ENCODE assay signal across 13 cellular contexts in genomic region chr19:710767-711166, GRCh38. TPM values are rescaled to one million over a fixed set of nuclear protein-coding genes. Genes with fewer than 3 reads are reported as not detected.
A peak's percentile ranks its signal among the peaks of the same experiment; 100 is the strongest.
DNase-seq lines count a peak whose midpoint lies in the region; ATAC-seq and TF ChIP-seq lines count a peak whose summit lies in the region.
"Had no signal": no experiment of that assay in that cellular context is flagged by ENCODE, and none has a peak within 500 bp of the region (broad histone marks: within the 10 kb centered on the region; RNA-seq: fewer than 3 reads in every experiment).

No MANE protein-coding gene starts in this region.

- no peak for TF ChIP-seq POLR2A in spleen (IDR thresholded peaks at IDR 0.05)

- H3K27me3 ChIP-seq in H9 (ENCODE audit: insufficient read depth, low read length): no peaks in the 10 kb centered on the region
- peaks cover 2% of the 10 kb centered on the region for H3K27me3 ChIP-seq in layer of hippocampus (ENCODE audit: control insufficient read depth, insufficient read depth, low read length)
- H3K27me3 ChIP-seq in spleen (replicated peaks in 1 of 7): peaks cover 0 to 44% (median 21%) of the 10 kb centered on the region in 7 donors

- no peak overlapping the region for H2BK5ac ChIP-seq in H9 (ENCODE audit: insufficient read length, low read length)

- no peaks in the 10 kb centered on the region for H3K79me2 ChIP-seq in H9 (ENCODE audit: insufficient read depth, low read length)

- H3K14ac ChIP-seq in H9 (ENCODE audit: insufficient read depth, low read length): no peak overlapping the region

- no peak overlapping the region for H3K4me2 ChIP-seq in H9 (ENCODE audit: insufficient read depth, insufficient read length, low read length)

- no peak overlapping the region for H2AK5ac ChIP-seq in H9 (ENCODE audit: insufficient read length, low read length)

- H2BK20ac ChIP-seq in H9 (ENCODE audit: low read depth, low read length, poor library complexity, severe bottlenecking): no peak overlapping the region

- no peak overlapping the region for H3K56ac ChIP-seq in H9 (ENCODE audit: insufficient read length, low read depth, low read length)

- no peak overlapping the region for H3K23ac ChIP-seq in H9 (ENCODE audit: insufficient read length, low read depth, low read length)

- no peak overlapping the region for H2AFZ ChIP-seq in H9 (ENCODE audit: low read length)

- H3T11ph ChIP-seq in H9 (ENCODE audit: low read length): no peak overlapping the region

- H3K4me3 ChIP-seq in spleen: peak overlapping the region in 1 of 8 donors; percentile 74

- no peaks in the 10 kb centered on the region; the same call in 1 of the 2 replicates for H3K4me1 ChIP-seq in H9 (ENCODE audit: insufficient read depth, low read length)
- H3K4me1 ChIP-seq in spleen: peaks cover 0 to 33% (median 15%) of the 10 kb centered on the region in 6 donors

- intact Hi-C loops in spleen (cut with DNase I; ENCODE audit: low total_unique reads): no loop called here

- no peak for ATAC-seq in HG02642 (IDR thresholded peaks at IDR 0.05; ENCODE audit: poor library complexity, unreplicated experiment)
- ATAC-seq: activated T-helper 17 cell treated with anti-CD3 and anti-CD28 coated beads, Interleukin-2, amount 50 U/mL, for 72 hours; naive thymus-derived CD4-positive, alpha-beta T cell had no signal

- H3K9me3 ChIP-seq in H9 (ENCODE audit: control insufficient read depth, low read depth, low read length) (no peaks in the 10 kb centered on the region), spleen (peaks cover 0 to 16% (median 7%) of the 10 kb centered on the region in 8 donors)

- peaks cover 7 to 11% (median 10%) of the 10 kb centered on the region in 3 experiments for H3K36me3 Mint-ChIP-seq in H9 (ENCODE audit: insufficient read depth in 1 of 3, low read depth in 3 of 3)
- H3K36me3 Mint-ChIP-seq in activated T-cell treated with anti-CD3 and anti-CD28 coated beads, Interleukin-2, amount 50 U/mL, for 24 hours (ENCODE audit: low read depth): no peaks in the 10 kb centered on the region
- H3K36me3 Mint-ChIP-seq: IgD-negative memory B cell had no signal

- no peak overlapping the region for H4K8ac ChIP-seq in H9 (replicated peaks; ENCODE audit: insufficient read length, low read depth, low read length)

- H3K4ac ChIP-seq in H9 (ENCODE audit: low read depth, low read length): no peak overlapping the region

- H3K4me1 Mint-ChIP-seq in H9: peaks cover 9 to 11% of the 10 kb centered on the region in 2 experiments
- no peaks in the 10 kb centered on the region for H3K4me1 Mint-ChIP-seq in activated T-cell treated with anti-CD3 and anti-CD28 coated beads, Interleukin-2, amount 50 U/mL, for 24 hours (ENCODE audit: low read depth)
- H3K4me1 Mint-ChIP-seq: activated T-helper 17 cell treated with anti-CD3 and anti-CD28 coated beads, Interleukin-2, amount 50 U/mL, for 72 hours had no signal

- peaks cover 12 to 15% of the 10 kb centered on the region in 2 experiments for H3K9me3 Mint-ChIP-seq in H9
- peaks cover 7% of the 10 kb centered on the region for H3K9me3 Mint-ChIP-seq in activated T-cell treated with anti-CD3 and anti-CD28 coated beads, Interleukin-2, amount 50 U/mL, for 24 hours

- no CpG with 5 or more reads among the region's 21 CpGs for WGBS in H9 (ENCODE audit: extremely low coverage, insufficient read length, low lambda C conversion rate)
- WGBS in spleen, 5 donors: 68 to 85% (median 79%) methylated on average over 21 of the region's 21 CpGs

- no peak overlapping the region for H4K91ac ChIP-seq in H9 (ENCODE audit: insufficient read length, low read depth, low read length)

- H2BK12ac ChIP-seq in H9 (ENCODE audit: insufficient read length, low read depth, low read length): no peak overlapping the region

- H3K36me3 ChIP-seq in spleen: peaks cover 0 to 6% (median 0%) of the 10 kb centered on the region in 6 donors

- H3K27me3 Mint-ChIP-seq in H9 (ENCODE audit: low read depth): peaks cover 16% of the 10 kb centered on the region
- peaks cover 47% of the 10 kb centered on the region for H3K27me3 Mint-ChIP-seq in activated T-cell treated with anti-CD3 and anti-CD28 coated beads, Interleukin-2, amount 50 U/mL, for 24 hours

- H3K23me2 ChIP-seq in H9 (ENCODE audit: insufficient read length, low read depth, low read length, poor library complexity, severe bottlenecking): peaks cover 8% of the 10 kb centered on the region

- H4K20me1 ChIP-seq in H9 (ENCODE audit: control insufficient read depth, insufficient read depth, insufficient read length): no peaks in the 10 kb centered on the region

- H3K79me1 ChIP-seq in H9 (ENCODE audit: insufficient read depth, low read depth, low read length, poor library complexity, severe bottlenecking): no peaks in the 10 kb centered on the region

- H3K27ac ChIP-seq in H9 (ENCODE audit: insufficient read length, low read depth, low read length) (no peak overlapping the region), layer of hippocampus (ENCODE audit: low read depth, low read length) (peak overlapping the region; percentile 77), spleen (peak overlapping the region in 6 of 8 donors; percentile 14 to 83 (median 72))

- no peak for TF ChIP-seq CTCF in H9 (conservative IDR thresholded peaks at IDR 0.05)
- no peak for TF ChIP-seq CTCF in spleen (IDR thresholded peaks at IDR 0.05 in 8 of 11, conservative IDR thresholded peaks at IDR 0.05 in 3 of 11)

- peak overlapping the region; percentile 33 to 39; a peak in 4 of 5 replicates for H3K4me3 Mint-ChIP-seq in H9
- H3K4me3 Mint-ChIP-seq in activated T-cell treated with anti-CD3 and anti-CD28 coated beads, Interleukin-2, amount 50 U/mL, for 24 hours: no peak overlapping the region
- H3K4me3 Mint-ChIP-seq: activated T-helper 17 cell treated with anti-CD3 and anti-CD28 coated beads, Interleukin-2, amount 50 U/mL, for 72 hours had no signal

- H3K9ac ChIP-seq in H9 (ENCODE audit: extremely low read depth, insufficient read length, low read length): no peak overlapping the region

- no peak overlapping the region for H3K18ac ChIP-seq in H9 (ENCODE audit: insufficient read length, low read depth, low read length)

- H3K27ac Mint-ChIP-seq in H9: 0 out of 7 replicates have a peak overlapping the region, but pooled peaks of 1 of the 3 experiments have one; percentile 44
- H3K27ac Mint-ChIP-seq in activated T-cell treated with anti-CD3 and anti-CD28 coated beads, Interleukin-2, amount 50 U/mL, for 24 hours: no peak overlapping the region
- H3K27ac Mint-ChIP-seq: activated T-helper 17 cell treated with anti-CD3 and anti-CD28 coated beads, Interleukin-2, amount 50 U/mL, for 72 hours; IgD-negative memory B cell; naive thymus-derived CD4-positive, alpha-beta T cell had no signal

- H2BK15ac ChIP-seq in H9 (ENCODE audit: low read depth, low read length): no peak overlapping the region

- no peak for DNase-seq in H9
- peak; percentile 86 for DNase-seq in astrocyte of the hippocampus (ENCODE audit: low read depth, low spot score)
- DNase-seq in spleen: no peak
- no peak for DNase-seq in activated T-cell treated with anti-CD3 and anti-CD28 coated beads, Interleukin-2, amount 50 U/mL, for 24 hours
- no peak for DNase-seq in OCI-M1 (lab: John Stamatoyannopoulos, UW)
- DNase-seq in DMS153 treated with DMSO at 0.1 percent for 48 hours (lab: John Stamatoyannopoulos, UW; ENCODE audit: unreplicated experiment): no peak
- DNase-seq: activated CD4-positive, alpha-beta T cell treated with anti-CD3 and anti-CD28 coated beads for 4 hours; naive thymus-derived CD4-positive, alpha-beta T cell; NCI-H1694 treated with DMSO at 0.1 percent for 48 hours had no signal

- H4K5ac ChIP-seq in H9 (ENCODE audit: insufficient read length, low read depth, low read length): no peak overlapping the region

- no peak overlapping the region for H2BK120ac ChIP-seq in H9 (ENCODE audit: low read depth, low read length, poor library complexity, severe bottlenecking)

RNA-seq across cellular contexts. Expression of gene PALM, which starts 2.0 kb away (rescaled TPM):
- total RNA-seq in H9 (2021): 18.5 and 23.6 TPM in 2 replicates
- total RNA-seq in spleen: 10 to 100 TPM; 19.9 to 80.1 (median 30.0) TPM
- polyA plus RNA-seq in spleen: 10 to 100 TPM in 1 of 3 donors, 1 to 10 TPM in 2; 6.0 to 24.1 (median 7.0) TPM
- polyA plus RNA-seq: IgD-negative memory B cell; naive thymus-derived CD4-positive, alpha-beta T cell had no signal

RNA-seq across cellular contexts. Expression of gene PRSS57, which starts 15.5 kb away (rescaled TPM):
- total RNA-seq in H9 (2021): 0.22 TPM in 1 of 2 replicates, not detected in the other
- total RNA-seq in spleen: 1 to 10 TPM in 2 of 7 donors, under 1 TPM in 3, not detected in 2; 0.46 to 2.5 (median 0.60) TPM
- polyA plus RNA-seq in spleen: under 1 TPM; 0.24 to 0.70 (median 0.27) TPM
- total RNA-seq: activated T-helper 17 cell treated with anti-CD3 and anti-CD28 coated beads, Interleukin-2, amount 50 U/mL, for 72 hours had no signal
- polyA plus RNA-seq: IgD-negative memory B cell; naive thymus-derived CD4-positive, alpha-beta T cell had no signal

RNA-seq across cellular contexts. Expression of gene FSTL3, which starts 34.6 kb away (rescaled TPM):
- 6.8 and 9.1 TPM in 2 replicates for total RNA-seq in H9 (2021)
- 10 to 100 TPM; 11.5 to 43.4 (median 16.6) TPM for total RNA-seq in spleen
- 10 to 100 TPM in 2 of 3 donors, 1 to 10 TPM in 1; 5.6 to 31.2 (median 10.9) TPM for polyA plus RNA-seq in spleen

RNA-seq across cellular contexts. Expression of gene MISP, which starts 40.1 kb away (rescaled TPM):
- total RNA-seq in H9 (2021) (0.44 and 0.83 TPM in 2 replicates), spleen (not detected)
- under 1 TPM in 1 of 3 donors, not detected in 2; 0.13 TPM for polyA plus RNA-seq in spleen
- total RNA-seq: naive thymus-derived CD4-positive, alpha-beta T cell had no signal
- polyA plus RNA-seq: IgD-negative memory B cell; naive thymus-derived CD4-positive, alpha-beta T cell had no signal

RNA-seq across cellular contexts. Expression of gene RNF126, which starts 47.8 kb away (rescaled TPM):
- total RNA-seq in H9 (2021): 78.0 and 81.9 TPM in 2 replicates
- total RNA-seq in spleen: 10 to 100 TPM; 49.2 to 95.1 (median 57.7) TPM
- 10 to 100 TPM; 38.1 to 55.3 (median 45.0) TPM for polyA plus RNA-seq in spleen
